Comparison of ENCODE assay signal across 11 cellular contexts in the genomic region with DNA sequence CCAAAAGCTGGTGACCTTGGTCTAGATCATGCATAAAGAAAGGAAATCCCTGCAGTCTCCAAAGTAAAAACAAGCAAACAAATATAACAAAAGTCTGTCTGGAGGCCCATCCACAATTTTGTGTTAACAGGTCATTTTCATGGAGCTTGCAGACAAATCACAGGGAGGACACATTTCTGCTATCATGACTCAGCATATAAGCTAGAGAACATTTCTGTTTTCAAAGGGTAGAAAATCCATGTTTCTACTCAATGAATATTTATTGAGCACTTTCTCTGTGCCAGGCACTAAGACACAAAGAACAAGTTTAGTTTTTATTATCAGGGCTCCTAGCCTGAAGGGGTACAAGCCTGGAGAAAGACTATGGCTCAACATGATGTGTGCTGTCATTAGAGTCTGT.
"Had no signal": no experiment of that assay in that cellular context is flagged by ENCODE, and none has a peak within 500 bp of the region (broad histone marks: within the 10 kb centered on the region; RNA-seq: fewer than 3 reads in every experiment).

No MANE protein-coding gene starts in this region.

- H3K9me3 ChIP-seq: lower lobe of right lung, vagina had no signal

- H3K27me3 ChIP-seq: brain microvascular endothelial cell, sigmoid colon, vagina had no signal

- H3K27ac ChIP-seq: brain microvascular endothelial cell, lower lobe of right lung, sigmoid colon, vagina had no signal

- H3K36me3 ChIP-seq: brain microvascular endothelial cell, lower lobe of right lung, sigmoid colon, vagina had no signal

- H3K4me1 ChIP-seq: lower lobe of right lung, sigmoid colon, vagina had no signal

- DNase-seq: activated CD4-positive, alpha-beta T cell treated with anti-CD3 and anti-CD28 coated beads, Interleukin-2, amount 50 U/mL, for 1 hour; activated CD8-positive, alpha-beta memory T cell treated with anti-CD3 and anti-CD28 coated beads for 24 hours; activated naive CD8-positive, alpha-beta T cell treated with anti-CD3 and anti-CD28 coated beads for 36 hours; brain microvascular endothelial cell; cortex of kidney; effector CD8-positive, alpha-beta T cell; foreskin fibroblast; lower lobe of right lung; sigmoid colon; stimulated activated CD4-positive, alpha-beta T cell treated with anti-CD3 and anti-CD28 coated beads, Interleukin-1b, Interleukin-23, amount 100 ng/mL, for 48 hours had no signal

- H3K4me3 ChIP-seq: lower lobe of right lung, sigmoid colon, vagina had no signal
